ENCODE assay signal across 22 cellular contexts in genomic region chr20:8168785-8169288, GRCh38. TPM values are rescaled to one million over a fixed set of nuclear protein-coding genes. Genes with fewer than 3 reads are reported as not detected.
DNase-seq lines count a peak whose midpoint lies in the region; ATAC-seq, FAIRE-seq and TF ChIP-seq lines count a peak whose summit lies in the region.
"Had no signal": no experiment of that assay in that cellular context is flagged by ENCODE, and none has a peak within 500 bp of the region (broad histone marks: within the 10 kb centered on the region; RNA-seq: fewer than 3 reads in every experiment).

No MANE protein-coding gene starts in this region.

- no peak overlapping the region for H3K4me2 ChIP-seq in HepG2 (ENCODE audit: low read depth, low read length)
- H3K4me2 ChIP-seq: A549; BLaER1 treated with 17β-estradiol and CSF1 and Interleukin-3, amounts not matched to agents 10 nM and 100 nM had no signal

- H3K9me3 ChIP-seq in HepG2 (ENCODE audit: low read length) (no peaks in the 10 kb centered on the region), right lobe of liver (no peaks in the 10 kb centered on the region), WERI-Rb-1 (ENCODE audit: severe bottlenecking) (no peaks in the 10 kb centered on the region)
- H3K9me3 ChIP-seq: A549, Caco-2 had no signal

- no peak overlapping the region for H3K27ac Mint-ChIP-seq in chondrocyte (ENCODE audit: unreplicated experiment)
- H3K27ac Mint-ChIP-seq: B cell; CD4-positive, alpha-beta T cell; CD8-positive, alpha-beta T cell had no signal

- no peak for DNase-seq in HepG2 (ENCODE audit: low spot score)
- no peak for DNase-seq in right lobe of liver
- DNase-seq in fibroblast of peridontal ligament (ENCODE audit: extremely low read depth): peak; percentile 18
- DNase-seq in chondrocyte (ENCODE audit: low spot score): no peak
- no peak for DNase-seq in WERI-Rb-1
- DNase-seq: AML-193; Caco-2; Calu3; CD4-positive, alpha-beta T cell; CD8-positive, alpha-beta T cell; DMS79 treated with DMSO at 0.1 percent for 48 hours; GF-D8 had no signal

- CTCF ChIA-PET in HepG2 (lab: Yijun Ruan, JAX; ENCODE audit: low intra/inter-chr PET ratio, low total read pairs): no interaction called here

- POLR2A ChIA-PET in HepG2 (lab: Yijun Ruan, JAX): no interaction called here

- TF ChIP-seq EP300 in HepG2 (IDR thresholded peaks at IDR 0.05; ENCODE audit: low read depth in 2 of 2, low read length in 2 of 2) (no peak), HepG2 (CRISPR knock-in tag; IDR thresholded peaks at IDR 0.05; ENCODE audit: borderline replicate concordance) (no peak)

- no peak for TF ChIP-seq POLR2A in HepG2 (IDR thresholded peaks at IDR 0.05; ENCODE audit: insufficient read depth in 1 of 2, low read depth in 2 of 2, low read length in 2 of 2)
- TF ChIP-seq POLR2A in right lobe of liver (IDR thresholded peaks at IDR 0.05): no peak

- H3K4me3 ChIP-seq in HepG2 (replicated peaks in 1 of 3; ENCODE audit: insufficient read depth in 1 of 3, low read depth in 2 of 3, low read length in 3 of 3): no peak overlapping the region
- no peak overlapping the region for H3K4me3 ChIP-seq in right lobe of liver
- H3K4me3 ChIP-seq in WERI-Rb-1 (ENCODE audit: low read depth, low read length): no peak overlapping the region
- H3K4me3 ChIP-seq: A549; BLaER1 treated with 17β-estradiol and CSF1 and Interleukin-3, amounts not matched to agents 10 nM and 100 nM; GM12878 had no signal

- H3K79me2 ChIP-seq in HepG2 (ENCODE audit: insufficient read depth, low read length): peaks cover 29% of the 10 kb centered on the region

- no peaks in the 10 kb centered on the region for H3K9me3 Mint-ChIP-seq in chondrocyte (ENCODE audit: low read depth)
- H3K9me3 Mint-ChIP-seq: CD4-positive, alpha-beta T cell; CD8-positive, alpha-beta T cell had no signal

- BruUV-seq in HepG2 (replicated peaks; lab: Mats Ljungman, UMichigan): no TSS peak

- H3K9ac ChIP-seq in HepG2 (ENCODE audit: insufficient read depth, low read depth, low read length): no peak overlapping the region
- H3K9ac ChIP-seq: BLaER1 treated with 17β-estradiol and CSF1 and Interleukin-3, amounts not matched to agents 10 nM and 100 nM had no signal

- H3K27ac ChIP-seq in HepG2 (ENCODE audit: extremely low read length, insufficient read depth, low read length): no peak overlapping the region
- no peak overlapping the region for H3K27ac ChIP-seq in right lobe of liver
- no peak overlapping the region for H3K27ac ChIP-seq in WERI-Rb-1
- H3K27ac ChIP-seq: 22Rv1; A549; BLaER1 treated with 17β-estradiol and CSF1 and Interleukin-3, amounts not matched to agents 10 nM and 100 nM; C4-2B had no signal

- no peak overlapping the region for H3K4me3 Mint-ChIP-seq in chondrocyte (ENCODE audit: unreplicated experiment)
- H3K4me3 Mint-ChIP-seq: B cell; CD4-positive, alpha-beta T cell; CD8-positive, alpha-beta T cell had no signal

- no peak for TF ChIP-seq RAD21 in HepG2 (CRISPR knock-in tag; IDR thresholded peaks at IDR 0.05)

- no peaks in the 10 kb centered on the region for H3K36me3 Mint-ChIP-seq in chondrocyte (ENCODE audit: low read depth)
- H3K36me3 Mint-ChIP-seq: CD8-positive, alpha-beta T cell had no signal

- no peaks in the 10 kb centered on the region for H3K27me3 Mint-ChIP-seq in chondrocyte (ENCODE audit: low read depth)
- H3K27me3 Mint-ChIP-seq: CD4-positive, alpha-beta T cell had no signal

- H3K36me3 ChIP-seq in HepG2 (replicated peaks in 1 of 2; ENCODE audit: control insufficient read depth in 1 of 2, insufficient read depth in 2 of 2, low read length in 2 of 2): peaks cover 14 to 28% of the 10 kb centered on the region in 2 experiments
- no peaks in the 10 kb centered on the region for H3K36me3 ChIP-seq in right lobe of liver
- H3K36me3 ChIP-seq in WERI-Rb-1: no peaks in the 10 kb centered on the region

- H3K27me3 ChIP-seq in HepG2 (ENCODE audit: control insufficient read depth in 1 of 2, insufficient read depth in 2 of 2, low read length in 2 of 2) (no peaks in the 10 kb centered on the region), right lobe of liver (no peaks in the 10 kb centered on the region), WERI-Rb-1 (ENCODE audit: insufficient read depth, low read depth, severe bottlenecking) (no peaks in the 10 kb centered on the region)
- H3K27me3 ChIP-seq: BLaER1 treated with 17β-estradiol and CSF1 and Interleukin-3, amounts not matched to agents 10 nM and 100 nM had no signal

- FAIRE-seq in HepG2 (lab: Jason Lieb, UNC): no peak
- FAIRE-seq: A549, D721Med, G401.6, GM12878, GM12892, GM18507 had no signal

- TF ChIP-seq CTCF in HepG2 (CRISPR knock-in tag; IDR thresholded peaks at IDR 0.05): no peak
- TF ChIP-seq CTCF in right lobe of liver (IDR thresholded peaks at IDR 0.05): no peak
- TF ChIP-seq CTCF in chondrocyte (IDR thresholded peaks at IDR 0.05): no peak
- TF ChIP-seq CTCF in WERI-Rb-1 (IDR thresholded peaks at IDR 0.05; ENCODE audit: low read depth, low read length): no peak

- H2AFZ ChIP-seq in HepG2 (ENCODE audit: low read length): no peak overlapping the region

- H3K4me1 Mint-ChIP-seq in chondrocyte (ENCODE audit: low read depth): no peaks in the 10 kb centered on the region
- H3K4me1 Mint-ChIP-seq: B cell had no signal

- in situ Hi-C loops in HepG2 (cut with HindIII; ENCODE audit: extremely low pct_ligation_motif_present, low pct_unique_long_range_greater_than_20kb): no loop called here

- no peaks in the 10 kb centered on the region; the same call in 1 of the 2 replicates for H4K20me1 ChIP-seq in HepG2 (ENCODE audit: insufficient read depth, low read length)
- H4K20me1 ChIP-seq: BLaER1 treated with 17β-estradiol and CSF1 and Interleukin-3, amounts not matched to agents 10 nM and 100 nM had no signal

- H3K4me1 ChIP-seq in HepG2 (ENCODE audit: insufficient read depth, low read length): peaks cover 9% of the 10 kb centered on the region; the same call in 1 of the 2 replicates
- no peaks in the 10 kb centered on the region for H3K4me1 ChIP-seq in right lobe of liver
- H3K4me1 ChIP-seq: A549; BLaER1 treated with 17β-estradiol and CSF1 and Interleukin-3, amounts not matched to agents 10 nM and 100 nM had no signal

- 98% methylated on average over 3 of the region's 3 CpGs for WGBS in HepG2 (ENCODE audit: low lambda C conversion rate)
- 84% methylated on average over 3 of the region's 3 CpGs for WGBS in right lobe of liver (ENCODE audit: insufficient coverage, low coverage, low lambda C conversion rate, missing lambda C conversion rate)

- ATAC-seq in HepG2: no peak
- ATAC-seq in right lobe of liver: no peak
- ATAC-seq: A549; CD8-positive, alpha-beta T cell; GM12878 had no signal

- intact Hi-C loops in HepG2 (cut with micrococcal nuclease; ENCODE audit: unreplicated experiment): no loop called here
- intact Hi-C loops in right lobe of liver (cut with DNase I): no loop called here

TF ChIP-seq in HepG2, 621 proteins besides CTCF, POLR2A, EP300 and RAD21:
- TF ChIP-seq MAFK (conservative IDR thresholded peaks at IDR 0.05 in 1 of 2, IDR thresholded peaks at IDR 0.05 in 1 of 2; ENCODE audit: low read length in 2 of 2) (0 out of 4 replicates have a peak, but pooled peaks of 1 of the 2 experiments have one; percentile 9), JARID2 (CRISPR knock-in tag; IDR thresholded peaks at IDR 0.05; ENCODE audit: insufficient replicate concordance) (no peak), MAFF (IDR thresholded peaks at IDR 0.05; ENCODE audit: low read depth, low read length) (peak; percentile 29; the same call in 1 of the 2 replicates)

RNA-seq across cellular contexts. Expression of gene PLCB1, which starts 36.8 kb away (rescaled TPM):
- total RNA-seq in HepG2 (2016; rRNA removed; fragmentation: Illumina TruSeq; extraction: Trizol) (42.4 and 68.9 TPM in 2 replicates), right lobe of liver (1 to 10 TPM; 5.0 to 9.9 (median 5.7) TPM), chondrocyte (10.8 to 15.3 TPM (median 11.4 TPM) in 3 replicates)
- 7.3 TPM in 2 replicates for total RNA-seq in HepG2 (2016; cell fraction: cytosol; rRNA removed; fragmentation: Illumina TruSeq; extraction: Trizol; ENCODE audit: low read depth)
- total RNA-seq in HepG2 (2016; cell fraction: insoluble cytoplasmic fraction; rRNA removed; fragmentation: Illumina TruSeq; extraction: Trizol): 36.6 and 64.1 TPM in 2 replicates
- 13.6 and 62.2 TPM in 2 replicates for total RNA-seq in HepG2 (2016; cell fraction: membrane; rRNA removed; fragmentation: Illumina TruSeq; extraction: Trizol)
- 117 and 122 TPM in 2 replicates for total RNA-seq in HepG2 (2016; cell fraction: nucleus; rRNA removed; fragmentation: Illumina TruSeq; extraction: Trizol)
- 55.9 and 56.7 TPM in 2 replicates for polyA plus RNA-seq in HepG2 (2011; rRNA removed)
- polyA plus RNA-seq in HepG2 (2011; cell fraction: cytosol; rRNA removed): 28.0 and 47.5 TPM in 2 replicates
- polyA plus RNA-seq in HepG2 (2011; cell fraction: nucleus; rRNA removed): 39.0 and 50.9 TPM in 2 replicates
- polyA plus RNA-seq in HepG2 (2012): 55.3 and 86.1 TPM in 2 replicates
- polyA plus RNA-seq in HepG2 (2016; cell fraction: cytosol; fragmentation: Illumina TruSeq; extraction: Trizol; ENCODE audit: low read depth): 2.6 and 3.2 TPM in 2 replicates
- 36.0 and 37.9 TPM in 2 replicates for polyA plus RNA-seq in HepG2 (2016; cell fraction: insoluble cytoplasmic fraction; fragmentation: Illumina TruSeq; extraction: Trizol; ENCODE audit: low read depth)
- polyA plus RNA-seq in HepG2 (2016; cell fraction: membrane; fragmentation: Illumina TruSeq; extraction: Trizol; ENCODE audit: low read depth): 7.2 and 7.6 TPM in 2 replicates
- polyA plus RNA-seq in HepG2 (2016; cell fraction: nucleus; fragmentation: Illumina TruSeq; extraction: Trizol; ENCODE audit: insufficient read depth, low read depth): 24.9 and 26.8 TPM in 2 replicates
- polyA minus RNA-seq in HepG2 (2011; rRNA and poly(A)+ RNA removed; ENCODE audit: low replicate concordance): 1.6 and 88.7 TPM in 2 replicates
- polyA minus RNA-seq in HepG2 (2011; cell fraction: cytosol; rRNA and poly(A)+ RNA removed): 58.0 and 80.2 TPM in 2 replicates
- polyA minus RNA-seq in HepG2 (2011; cell fraction: nucleus; rRNA and poly(A)+ RNA removed): 775 and 905 TPM in 2 replicates
